ENCODE assay signal across 1 cellular context in the genomic region with DNA sequence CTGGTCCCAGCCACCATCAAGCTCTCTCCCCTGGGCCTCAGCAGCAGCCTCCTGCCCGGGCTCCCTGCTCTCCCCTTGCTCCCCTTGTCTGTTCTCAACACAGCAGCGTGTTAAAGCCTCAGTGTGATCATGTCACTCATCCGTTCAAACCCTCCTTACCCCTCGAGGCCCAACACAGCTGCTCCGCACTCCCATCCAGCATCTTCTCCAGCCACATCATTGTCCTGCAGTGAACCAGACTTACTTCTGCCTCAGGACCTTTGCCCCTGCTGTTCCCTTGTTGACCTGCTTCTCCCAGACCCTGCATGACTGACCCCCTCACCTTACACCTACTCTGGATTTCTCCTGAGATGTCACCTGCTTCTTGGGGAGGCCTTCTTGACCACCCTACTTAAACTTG.
TF ChIP-seq lines count a peak whose summit lies in the region.

No MANE protein-coding gene starts in this region.

TF ChIP-seq in H1, 55 proteins besides CTCF, POLR2A, EP300 and RAD21:
- TF ChIP-seq CHD2 (IDR thresholded peaks at IDR 0.05; ENCODE audit: low read length): no peak
- peak; percentile 77; the same call in 1 of the 2 replicates for TF ChIP-seq KDM1A (IDR thresholded peaks at IDR 0.05; ENCODE audit: borderline replicate concordance, low read length)
- TF ChIP-seq, protein P1, sequence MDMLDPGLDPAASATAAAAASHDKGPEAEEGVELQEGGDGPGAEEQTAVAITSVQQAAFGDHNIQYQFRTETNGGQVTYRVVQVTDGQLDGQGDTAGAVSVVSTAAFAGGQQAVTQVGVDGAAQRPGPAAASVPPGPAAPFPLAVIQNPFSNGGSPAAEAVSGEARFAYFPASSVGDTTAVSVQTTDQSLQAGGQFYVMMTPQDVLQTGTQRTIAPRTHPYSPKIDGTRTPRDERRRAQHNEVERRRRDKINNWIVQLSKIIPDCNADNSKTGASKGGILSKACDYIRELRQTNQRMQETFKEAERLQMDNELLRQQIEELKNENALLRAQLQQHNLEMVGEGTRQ (IDR thresholded peaks at IDR 0.05; ENCODE audit: low read length): no peak
- TF ChIP-seq KDM5A (IDR thresholded peaks at IDR 0.05; ENCODE audit: low read length): no peak
- no peak for TF ChIP-seq KDM4A (IDR thresholded peaks at IDR 0.05; ENCODE audit: low read depth, low read length, severe bottlenecking)
